ENCODE assay signal across 22 cellular contexts in the genomic region with DNA sequence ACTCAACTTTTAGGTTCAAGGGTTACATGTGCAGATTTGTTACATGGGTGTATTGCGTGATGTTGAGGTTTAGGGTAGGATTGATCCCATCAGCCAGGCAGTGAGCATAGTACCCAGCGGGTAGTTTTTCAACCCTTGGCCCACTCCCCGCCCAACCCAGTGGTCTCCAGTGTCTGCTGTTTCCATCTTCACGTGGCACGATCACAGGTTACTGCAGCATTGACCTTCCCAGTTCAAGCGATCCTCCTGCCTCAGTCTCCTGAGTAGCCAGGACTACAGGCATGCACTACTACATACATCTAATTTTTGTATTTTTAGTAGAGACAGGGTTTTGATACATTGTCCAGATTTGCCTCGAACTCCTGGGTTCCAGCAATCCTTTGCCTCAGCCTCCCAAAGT.
"Had no signal": no experiment of that assay in that cellular context is flagged by ENCODE, and none has a peak within 500 bp of the region (broad histone marks: within the 10 kb centered on the region; RNA-seq: fewer than 3 reads in every experiment).

No MANE protein-coding gene starts in this region.

- H3K4me3 ChIP-seq: colonic mucosa, dorsolateral prefrontal cortex, esophagus squamous epithelium, gastrocnemius medialis, gastroesophageal sphincter, heart left ventricle, heart right ventricle had no signal

- H3K4me1 ChIP-seq: colonic mucosa, esophagus squamous epithelium, foreskin keratinocyte, gastrocnemius medialis, gastroesophageal sphincter, heart left ventricle, heart right ventricle had no signal

- DNase-seq: colonic mucosa; cortex of kidney; dermis blood vessel endothelial cell; dorsolateral prefrontal cortex; effector CD4-positive, alpha-beta T cell; effector CD8-positive, alpha-beta T cell; effector memory CD4-positive, alpha-beta T cell; effector memory CD8-positive, alpha-beta T cell; endodermal cell; erythroblast; esophagus squamous epithelium; foreskin fibroblast; foreskin keratinocyte; gastrocnemius medialis; glutamatergic neuron; head of caudate nucleus; heart left ventricle; heart right ventricle had no signal

- H3K4me1 Mint-ChIP-seq: endodermal cell had no signal

- ATAC-seq: effector memory CD8-positive, alpha-beta T cell; esophagus mucosa; foreskin keratinocyte; gastrocnemius medialis; gastroesophageal sphincter; heart left ventricle; heart right ventricle had no signal

- H3K27me3 Mint-ChIP-seq: dendritic cell treated with granulocyte-macrophage colony-stimulating factor and Interleukin-4, amounts not matched to agents 40 ng/mL and 50 ng/mL, for 4 days; effector memory CD8-positive, alpha-beta T cell had no signal

- H3K9me3 ChIP-seq: colonic mucosa, gastrocnemius medialis had no signal

- H3K27ac ChIP-seq: colonic mucosa, dorsolateral prefrontal cortex, epithelial cell of prostate, esophagus squamous epithelium, foreskin keratinocyte, gastrocnemius medialis, gastroesophageal sphincter, heart left ventricle, heart right ventricle had no signal

- H3K27me3 ChIP-seq: colonic mucosa, dorsolateral prefrontal cortex, esophagus squamous epithelium, foreskin keratinocyte, gastrocnemius medialis, gastroesophageal sphincter, heart left ventricle, heart right ventricle had no signal

- H3K4me3 Mint-ChIP-seq: dendritic cell treated with granulocyte-macrophage colony-stimulating factor and Interleukin-4, amounts not matched to agents 40 ng/mL and 50 ng/mL, for 4 days; effector memory CD8-positive, alpha-beta T cell; endodermal cell had no signal

- H3K27ac Mint-ChIP-seq: dendritic cell treated with granulocyte-macrophage colony-stimulating factor and Interleukin-4, amounts not matched to agents 40 ng/mL and 50 ng/mL, for 4 days; effector memory CD8-positive, alpha-beta T cell; endodermal cell had no signal

- H3K36me3 ChIP-seq: colonic mucosa, esophagus squamous epithelium, gastrocnemius medialis, gastroesophageal sphincter, heart left ventricle, heart right ventricle had no signal
